Comparison of ENCODE assay signal across 17 cellular contexts in genomic region chr16:12567602-12568001, GRCh38.
"Had no signal": no experiment of that assay in that cellular context is flagged by ENCODE, and none has a peak within 500 bp of the region (broad histone marks: within the 10 kb centered on the region; RNA-seq: fewer than 3 reads in every experiment).

No MANE protein-coding gene starts in this region.

- H3K27ac ChIP-seq: body of pancreas, colonic mucosa, esophagus muscularis mucosa, hepatocyte, pancreas, sigmoid colon, spleen had no signal

- H3K36me3 ChIP-seq: colonic mucosa, pancreas, sigmoid colon had no signal

- H3K79me2 ChIP-seq: hepatocyte had no signal

- H3K4me3 ChIP-seq: body of pancreas, colonic mucosa, esophagus muscularis mucosa, hepatocyte, pancreas, sigmoid colon, spleen had no signal

- H3K27me3 ChIP-seq: body of pancreas, colonic mucosa, esophagus muscularis mucosa, hepatocyte, pancreas, sigmoid colon, spleen had no signal

- ATAC-seq: body of pancreas, left lobe of liver, pancreas, SK-N-SH treated with all-trans-retinoic acid at 6 μM for 48 hours had no signal

- DNase-seq: activated CD8-positive, alpha-beta memory T cell treated with anti-CD3 and anti-CD28 coated beads for 24 hours; activated effector memory CD4-positive, alpha-beta T cell treated with anti-CD3 and anti-CD28 coated beads, Interleukin-2, amount 50 U/mL, for 16 hours; amniotic stem cell; body of pancreas; caudate nucleus; colonic mucosa; effector CD4-positive, alpha-beta T cell; islet precursor cell; mammary epithelial cell; pancreas; Right ventricle myocardium superior; sigmoid colon; spleen had no signal

- H3K9me3 ChIP-seq: body of pancreas, colonic mucosa, esophagus muscularis mucosa, pancreas, sigmoid colon had no signal

- H3K4me1 ChIP-seq: body of pancreas, colonic mucosa, esophagus muscularis mucosa, pancreas, sigmoid colon, spleen had no signal

- H3K4me2 ChIP-seq: hepatocyte had no signal

- H2AFZ ChIP-seq: hepatocyte had no signal
